In the genomic region with DNA sequence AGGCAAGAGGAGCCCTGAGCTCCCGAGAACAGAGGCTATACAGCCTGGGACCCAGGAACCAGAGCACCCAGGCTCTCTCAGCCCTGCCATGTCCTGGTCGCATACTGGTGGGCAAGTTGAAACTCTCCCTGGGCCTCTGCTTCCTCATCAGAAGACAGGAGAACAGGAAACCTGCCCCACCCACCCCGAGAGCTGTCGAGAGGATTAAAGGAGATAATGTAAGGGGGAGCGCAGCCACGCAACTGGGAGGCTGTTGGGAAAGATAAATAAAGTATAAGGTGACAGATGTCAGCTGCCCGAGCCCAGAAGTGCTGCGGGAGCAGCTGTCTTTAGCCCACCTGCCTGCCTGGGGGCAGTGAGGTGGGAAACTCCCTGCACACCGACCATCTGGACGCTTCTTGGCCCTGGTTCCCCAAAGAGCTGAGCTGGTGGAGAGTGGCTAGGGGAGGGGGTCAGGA, we compare ENCODE assay signal across 15 cellular contexts. TPM values are rescaled to one million over a fixed set of nuclear protein-coding genes. Genes with fewer than 3 reads are reported as not detected.
A peak's percentile ranks its signal among the peaks of the same experiment; 100 is the strongest.
DNase-seq lines count a peak whose midpoint lies in the region; ATAC-seq lines count a peak whose summit lies in the region.
"Had no signal": no experiment of that assay in that cellular context is flagged by ENCODE, and none has a peak within 500 bp of the region (broad histone marks: within the 10 kb centered on the region; RNA-seq: fewer than 3 reads in every experiment).

No MANE protein-coding gene starts in this region.

- H3K27me3 Mint-ChIP-seq in T-helper 2 cell treated with Interferon-gamma antibody and Interleukin-4, amounts not matched to agents 5 μg/mL and 100 μg/mL, for 36 hours (ENCODE audit: low read depth): peaks cover 6% of the 10 kb centered on the region
- H3K27me3 Mint-ChIP-seq: activated naive CD8-positive, alpha-beta T cell had no signal

- ATAC-seq in HG03175 (IDR thresholded peaks at IDR 0.05; ENCODE audit: unreplicated experiment): no peak
- ATAC-seq in activated naive CD4-positive, alpha-beta T cell treated with anti-CD3 and anti-CD28 coated beads, Interleukin-2, amount 50 U/mL, for 72 hours: no peak
- ATAC-seq: naive thymus-derived CD8-positive, alpha-beta T cell had no signal

- H3K9me3 Mint-ChIP-seq in T-helper 2 cell treated with Interferon-gamma antibody and Interleukin-4, amounts not matched to agents 5 μg/mL and 100 μg/mL, for 36 hours: no peaks in the 10 kb centered on the region
- no peaks in the 10 kb centered on the region for H3K9me3 Mint-ChIP-seq in activated naive CD4-positive, alpha-beta T cell treated with anti-CD3 and anti-CD28 coated beads, Interleukin-2, amount 50 U/mL, for 72 hours
- H3K9me3 Mint-ChIP-seq: naive thymus-derived CD8-positive, alpha-beta T cell had no signal

- H3K4me1 Mint-ChIP-seq in T-helper 2 cell treated with Interferon-gamma antibody and Interleukin-4, amounts not matched to agents 5 μg/mL and 100 μg/mL, for 36 hours (ENCODE audit: low read depth): peaks cover 21% of the 10 kb centered on the region

- no peaks in the 10 kb centered on the region for H3K27me3 ChIP-seq in layer of hippocampus (ENCODE audit: control insufficient read depth, insufficient read depth, low read length)

- DNase-seq in DMS153 treated with DMSO at 0.1 percent for 48 hours (lab: John Stamatoyannopoulos, UW; ENCODE audit: unreplicated experiment): peak; percentile 91
- peak; percentile 73 for DNase-seq in NCI-H187 treated with DMSO at 0.1 percent for 48 hours (lab: John Stamatoyannopoulos, UW)
- peak; percentile 50 for DNase-seq in RPMI8226
- no peak for DNase-seq in EL
- DNase-seq in T-helper 2 cell treated with Interferon-gamma antibody and Interleukin-4, amounts not matched to agents 5 μg/mL and 100 μg/mL, for 36 hours (ENCODE audit: low spot score): no peak
- DNase-seq in activated naive CD4-positive, alpha-beta T cell treated with anti-CD3 and anti-CD28 coated beads, Interleukin-2, amount 50 U/mL, for 72 hours (ENCODE audit: low spot score in 2 of 2): no peak
- DNase-seq: naive thymus-derived CD8-positive, alpha-beta T cell had no signal

- peak overlapping the region; percentile 85 for H3K27ac ChIP-seq in layer of hippocampus (ENCODE audit: low read depth, low read length)

- no peak overlapping the region for H3K4me3 Mint-ChIP-seq in T-helper 2 cell treated with Interferon-gamma antibody and Interleukin-4, amounts not matched to agents 5 μg/mL and 100 μg/mL, for 36 hours
- H3K4me3 Mint-ChIP-seq: activated naive CD8-positive, alpha-beta T cell; naive thymus-derived CD8-positive, alpha-beta T cell had no signal

- H3K36me3 Mint-ChIP-seq in T-helper 2 cell treated with Interferon-gamma antibody and Interleukin-4, amounts not matched to agents 5 μg/mL and 100 μg/mL, for 36 hours (ENCODE audit: low read depth): peaks cover 4% of the 10 kb centered on the region
- H3K36me3 Mint-ChIP-seq in activated naive CD4-positive, alpha-beta T cell treated with anti-CD3 and anti-CD28 coated beads, Interleukin-2, amount 50 U/mL, for 72 hours: no peaks in the 10 kb centered on the region
- H3K36me3 Mint-ChIP-seq: activated naive CD8-positive, alpha-beta T cell; naive thymus-derived CD8-positive, alpha-beta T cell had no signal

- H3K27ac Mint-ChIP-seq in T-helper 2 cell treated with Interferon-gamma antibody and Interleukin-4, amounts not matched to agents 5 μg/mL and 100 μg/mL, for 36 hours: no peak overlapping the region
- no peak overlapping the region for H3K27ac Mint-ChIP-seq in activated naive CD4-positive, alpha-beta T cell treated with anti-CD3 and anti-CD28 coated beads, Interleukin-2, amount 50 U/mL, for 72 hours
- H3K27ac Mint-ChIP-seq: activated naive CD8-positive, alpha-beta T cell; naive thymus-derived CD8-positive, alpha-beta T cell had no signal

RNA-seq across cellular contexts. Expression of a gene that starts 6.8 kb away (rescaled TPM):
- under 1 TPM in 1 of 2 donors, not detected in 1; 0.08 TPM for total RNA-seq in activated naive CD4-positive, alpha-beta T cell treated with anti-CD3 and anti-CD28 coated beads, Interleukin-2, amount 50 U/mL, for 72 hours
- total RNA-seq: HT1080; naive thymus-derived CD8-positive, alpha-beta T cell had no signal

RNA-seq across cellular contexts. Expression of a gene that starts 28.9 kb away (rescaled TPM):
- not detected for total RNA-seq in activated naive CD4-positive, alpha-beta T cell treated with anti-CD3 and anti-CD28 coated beads, Interleukin-2, amount 50 U/mL, for 72 hours
- total RNA-seq: activated CD8-positive, alpha-beta memory T cell treated with anti-CD3 and anti-CD28 coated beads for 36 hours; HT1080; naive thymus-derived CD8-positive, alpha-beta T cell; skeletal muscle tissue; T-helper 1 cell treated with Interleukin-12 subunit alpha and Interleukin-12 subunit beta and Interleukin-4 antibody, amounts not matched to agents 30 ng/mL and 1 ng/mL, for 36 hours; urinary bladder had no signal

RNA-seq across cellular contexts. Expression of a gene that starts 34.5 kb away (rescaled TPM):
- total RNA-seq in activated naive CD4-positive, alpha-beta T cell treated with anti-CD3 and anti-CD28 coated beads, Interleukin-2, amount 50 U/mL, for 72 hours: not detected
- total RNA-seq: activated CD8-positive, alpha-beta memory T cell treated with anti-CD3 and anti-CD28 coated beads for 36 hours; HT1080; naive thymus-derived CD8-positive, alpha-beta T cell; skeletal muscle tissue; T-helper 1 cell treated with Interleukin-12 subunit alpha and Interleukin-12 subunit beta and Interleukin-4 antibody, amounts not matched to agents 30 ng/mL and 1 ng/mL, for 36 hours; urinary bladder had no signal

RNA-seq across cellular contexts. Expression of a gene that starts 58.8 kb away (rescaled TPM):
- total RNA-seq in activated naive CD4-positive, alpha-beta T cell treated with anti-CD3 and anti-CD28 coated beads, Interleukin-2, amount 50 U/mL, for 72 hours: under 1 TPM; 0.25 to 0.31 TPM
- total RNA-seq: HT1080, skeletal muscle tissue, urinary bladder had no signal

Comparison
In these comparisons a context has a peak if more than half of its experiments do, and no peak if none do; other contexts are left out.
1. DNase-seq: peak in DMS153 treated with DMSO at 0.1 percent for 48 hours (single experiment), NCI-H187 treated with DMSO at 0.1 percent for 48 hours (single experiment) and RPMI8226 (single experiment); none in EL (single experiment), T-helper 2 cell treated with Interferon-gamma antibody and Interleukin-4, amounts not matched to agents 5 μg/mL and 100 μg/mL, for 36 hours (single experiment) and activated naive CD4-positive, alpha-beta T cell treated with anti-CD3 and anti-CD28 coated beads, Interleukin-2, amount 50 U/mL, for 72 hours (0 of 2).